In the genomic region with DNA sequence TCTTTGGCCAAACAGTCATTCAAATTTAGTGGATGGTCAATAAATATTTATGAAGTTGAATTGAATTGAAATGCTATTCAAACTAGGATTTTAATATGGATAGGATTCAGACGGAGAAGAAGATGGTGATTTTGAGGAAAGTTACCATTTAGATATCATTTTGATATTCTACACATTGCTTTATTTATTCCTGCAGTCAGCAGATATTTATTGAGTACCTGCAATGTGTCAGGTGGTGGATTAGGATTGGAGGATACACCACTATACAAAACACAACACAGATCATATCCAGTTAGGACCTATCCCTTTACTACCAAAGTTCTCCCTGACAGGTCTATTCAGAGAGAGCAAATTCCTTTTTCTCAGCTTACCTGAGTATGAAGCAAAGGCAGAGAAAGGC, we compare ENCODE assay signal across 19 cellular contexts. TPM values are rescaled to one million over a fixed set of nuclear protein-coding genes. Genes with fewer than 3 reads are reported as not detected.
DNase-seq lines count a peak whose midpoint lies in the region; ATAC-seq, FAIRE-seq and TF ChIP-seq lines count a peak whose summit lies in the region.
"Had no signal": no experiment of that assay in that cellular context is flagged by ENCODE, and none has a peak within 500 bp of the region (broad histone marks: within the 10 kb centered on the region; RNA-seq: fewer than 3 reads in every experiment).

No MANE protein-coding gene starts in this region.

- peaks cover 8% of the 10 kb centered on the region for H3K4me1 ChIP-seq in A549
- H3K4me1 ChIP-seq in IMR-90 (ENCODE audit: control insufficient read depth, insufficient read depth, low read length) = peaks cover 8% of the 10 kb centered on the region
- peaks cover 10% of the 10 kb centered on the region for H3K4me1 ChIP-seq in foreskin keratinocyte
- peaks cover 69% of the 10 kb centered on the region for H3K4me1 ChIP-seq in psoas muscle
- H3K4me1 ChIP-seq: BLaER1 had no signal

- H3K4ac ChIP-seq in IMR-90 (ENCODE audit: low read depth, low read length) = no peak overlapping the region

- no peak overlapping the region for H4K8ac ChIP-seq in IMR-90 (ENCODE audit: low read depth in 2 of 2, low read length in 2 of 2)

- H2BK120ac ChIP-seq in IMR-90 (ENCODE audit: low read depth, low read length) = no peak overlapping the region

- H2BK15ac ChIP-seq in IMR-90 (ENCODE audit: low read depth, low read length) = no peak overlapping the region

- WGBS in A549 (ENCODE audit: missing lambda C conversion rate) = 94% methylated on average over 1 of the region's 1 CpG
- WGBS in IMR-90 (ENCODE audit: extremely low coverage in 2 of 2, insufficient read length in 1 of 2), 2 experiments = 100% methylated on average over 1 of the region's 1 CpG; no CpG with 5 or more reads in 1 of the 2 experiments
- WGBS in psoas muscle, 3 donors = 94 to 100% (median 97%) methylated on average over 1 of the region's 1 CpG

- TF ChIP-seq CTCF in A549 (IDR thresholded peaks at IDR 0.05) (no peak), IMR-90 (conservative IDR thresholded peaks at IDR 0.05; ENCODE audit: low read depth, low read length) (no peak), foreskin keratinocyte (conservative IDR thresholded peaks at IDR 0.05) (no peak), psoas muscle (IDR thresholded peaks at IDR 0.05) (no peak)

- H2BK20ac ChIP-seq in IMR-90 (ENCODE audit: low read depth, low read length) = no peak overlapping the region

- CTCF ChIA-PET in A549 (lab: Yijun Ruan, JAX) = no interaction called here
- CTCF ChIA-PET in IMR-90 (lab: Yijun Ruan, JAX) = no interaction called here

- no peak overlapping the region for H4K5ac ChIP-seq in IMR-90 (ENCODE audit: low read depth, low read length)

- H3K27ac ChIP-seq in A549 (no peak overlapping the region), IMR-90 (ENCODE audit: insufficient read depth, low read length) (no peak overlapping the region), foreskin keratinocyte (no peak overlapping the region), psoas muscle (peak overlapping the region; percentile 66)
- H3K27ac ChIP-seq: BLaER1, C4-2B had no signal

- no peak for TF ChIP-seq EP300 in A549 (IDR thresholded peaks at IDR 0.05)

- H3K9ac ChIP-seq in IMR-90 (ENCODE audit: low read depth, low read length) = no peak overlapping the region
- H3K9ac ChIP-seq: BLaER1 had no signal

- H3K14ac ChIP-seq in IMR-90 (replicated peaks; ENCODE audit: low read depth, low read length) = no peak overlapping the region

- no peak overlapping the region for H4K91ac ChIP-seq in IMR-90 (ENCODE audit: insufficient read depth, low read depth, low read length)

- peaks cover 0 to 5% of the 10 kb centered on the region in 2 experiments; a peak in 1 of 4 replicates for H3K79me1 ChIP-seq in IMR-90 (ENCODE audit: low read depth in 1 of 2, low read length in 2 of 2)

- no peak overlapping the region for H2AK9ac ChIP-seq in IMR-90 (replicated peaks; ENCODE audit: low read depth, low read length, poor library complexity)

- POLR2A ChIA-PET in A549 (lab: Yijun Ruan, JAX) = no interaction called here
- POLR2A ChIA-PET in IMR-90 (lab: Charles Lee; ENCODE audit: unreplicated experiment) = no interaction called here

- H3K4me3 ChIP-seq in A549 = no peak overlapping the region
- no peak overlapping the region for H3K4me3 ChIP-seq in IMR-90 (ENCODE audit: insufficient read depth, low read depth, low read length)
- no peak overlapping the region for H3K4me3 ChIP-seq in psoas muscle
- H3K4me3 ChIP-seq: BLaER1 had no signal

- no peak overlapping the region for H3K18ac ChIP-seq in IMR-90 (ENCODE audit: low read depth, low read length)

- no peak for ATAC-seq in A549
- ATAC-seq in IMR-90 (ENCODE audit: low read depth) = no peak
- peak; percentile 8 for ATAC-seq in foreskin keratinocyte
- no peak for ATAC-seq in psoas muscle
- ATAC-seq: CD8-positive, alpha-beta T cell had no signal

- TF ChIP-seq RAD21 in A549 (conservative IDR thresholded peaks at IDR 0.05 in 1 of 2, IDR thresholded peaks at IDR 0.05 in 1 of 2) (no peak), IMR-90 (IDR thresholded peaks at IDR 0.05; ENCODE audit: low read length) (no peak)

- no TSS peak for BruUV-seq in IMR-90 (replicated peaks; lab: Mats Ljungman, UMichigan)

- no peak for DNase-seq in A549 (ENCODE audit: low read depth in 1 of 2, low spot score in 1 of 2)
- no peak for DNase-seq in IMR-90
- no peak for DNase-seq in foreskin keratinocyte
- DNase-seq in psoas muscle = no peak
- no peak for DNase-seq in NCI-H1092 (lab: John Stamatoyannopoulos, UW)
- DNase-seq in NCI-H2171 treated with DMSO at 0.1 percent for 48 hours (lab: John Stamatoyannopoulos, UW) = no peak
- no peak for DNase-seq in frontal cortex (ENCODE audit: low spot score in 2 of 2)
- DNase-seq: Caco-2; CD4-positive, CD25-positive, alpha-beta regulatory T cell; CD8-positive, alpha-beta T cell; DMS153; DND-41; GOT3; HCEC 1CT had no signal

- H3K9me1 ChIP-seq in IMR-90 (ENCODE audit: insufficient read depth, low read length) = peaks cover 4% of the 10 kb centered on the region; the same call in 1 of the 2 replicates

- H3K27me3 ChIP-seq in IMR-90 (ENCODE audit: control insufficient read depth, insufficient read depth, low read length) = no peaks in the 10 kb centered on the region
- no peaks in the 10 kb centered on the region for H3K27me3 ChIP-seq in foreskin keratinocyte
- H3K27me3 ChIP-seq in psoas muscle (ENCODE audit: insufficient read depth in 3 of 3, low read length in 2 of 3) = no peaks in the 10 kb centered on the region
- H3K27me3 ChIP-seq: BLaER1 had no signal

- no peaks in the 10 kb centered on the region for H3K36me3 ChIP-seq in IMR-90 (ENCODE audit: control insufficient read depth, insufficient read depth, low read length)
- H3K36me3 ChIP-seq in psoas muscle (ENCODE audit: insufficient read depth in 1 of 2, low read depth in 1 of 2) = no peaks in the 10 kb centered on the region

- in situ Hi-C loops in IMR-90 (cut with MboI; ENCODE audit: low sequenced_read_pairs) = no loop called here

- no peak overlapping the region for H3K56ac ChIP-seq in IMR-90 (ENCODE audit: extremely low read depth, insufficient read depth, low read length)

- no peak overlapping the region for H2AFZ ChIP-seq in IMR-90 (replicated peaks; ENCODE audit: low read length, poor library complexity)

- FAIRE-seq in A549 (lab: Jason Lieb, UNC) (no peak), frontal cortex (lab: Jason Lieb, UNC) (no peak)
- FAIRE-seq: G401.6, GM12892, H54 had no signal

- H3K23ac ChIP-seq in IMR-90 (ENCODE audit: low read depth, low read length) = no peak overlapping the region

- dilution Hi-C loops in IMR-90 (cut with HindIII; ENCODE audit: low sequenced_read_pairs, unreplicated experiment) = no loop called here

- H4K20me1 ChIP-seq in IMR-90 (ENCODE audit: insufficient read depth, low read length) = no peaks in the 10 kb centered on the region

- no peak overlapping the region for H2AK5ac ChIP-seq in IMR-90 (ENCODE audit: low read depth, low read length)

- intact Hi-C loops in IMR-90 (cut with micrococcal nuclease) = no loop called here
- intact Hi-C loops in psoas muscle (cut with DNase I) = loop anchor here in 1 of 2 donors (5.0 kb wide), 1 partner anchor 38 kb away; a partner anchor contains a TSS

- TF ChIP-seq POLR2A in A549 (IDR thresholded peaks at IDR 0.05; ENCODE audit: low read length) (no peak), IMR-90 (IDR thresholded peaks at IDR 0.05; ENCODE audit: low read depth, low read length) (no peak)

- no peaks in the 10 kb centered on the region for H3K9me3 ChIP-seq in A549
- H3K9me3 ChIP-seq in IMR-90 (ENCODE audit: control insufficient read depth, insufficient read depth, low read length) = no peaks in the 10 kb centered on the region
- no peaks in the 10 kb centered on the region for H3K9me3 ChIP-seq in psoas muscle
- H3K9me3 ChIP-seq: BLaER1, Caco-2 had no signal

- H3K4me2 ChIP-seq in A549 = no peak overlapping the region
- no peak overlapping the region for H3K4me2 ChIP-seq in IMR-90 (ENCODE audit: low read depth, low read length)
- H3K4me2 ChIP-seq: BLaER1 had no signal

- no peak overlapping the region for H2BK5ac ChIP-seq in IMR-90 (ENCODE audit: low read depth, low read length, poor library complexity, severe bottlenecking)

TF ChIP-seq in A549, 52 proteins besides CTCF, POLR2A, EP300 and RAD21:
- TF ChIP-seq, protein P1, sequence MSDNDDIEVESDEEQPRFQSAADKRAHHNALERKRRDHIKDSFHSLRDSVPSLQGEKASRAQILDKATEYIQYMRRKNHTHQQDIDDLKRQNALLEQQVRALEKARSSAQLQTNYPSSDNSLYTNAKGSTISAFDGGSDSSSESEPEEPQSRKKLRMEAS (IDR thresholded peaks at IDR 0.05) = no peak
- TF ChIP-seq MAFK (IDR thresholded peaks at IDR 0.05; ENCODE audit: partially characterized antibody) = peak; percentile 35

TF ChIP-seq in IMR-90, 13 proteins besides CTCF, POLR2A, EP300 and RAD21:
- TF ChIP-seq CHD1 (IDR thresholded peaks at IDR 0.05; ENCODE audit: low read depth, low read length) (no peak), MXI1 (IDR thresholded peaks at IDR 0.05; ENCODE audit: borderline replicate concordance, low read depth, low read length) (no peak), RCOR1 (IDR thresholded peaks at IDR 0.05; ENCODE audit: insufficient replicate concordance, low read length) (no peak), RFX5 (IDR thresholded peaks at IDR 0.05; ENCODE audit: low read depth, low read length) (no peak), MAFK (IDR thresholded peaks at IDR 0.05; ENCODE audit: low read depth, low read length) (peak; percentile 55)
TF ChIP-seq in IMR-90: peak in this region for 1.

RNA-seq across cellular contexts. Expression of a gene that starts 38.8 kb away (rescaled TPM):
- 46.3 and 59.1 TPM in 2 replicates for polyA plus RNA-seq in A549 (2011; rRNA removed)
- 15.7 and 16.9 TPM in 2 replicates for polyA plus RNA-seq in A549 (2012; cell fraction: cytosol; rRNA removed)
- polyA plus RNA-seq in A549 (2012; cell fraction: nucleus; rRNA removed) = 8.8 and 12.0 TPM in 2 replicates
- 11.2 to 11.4 TPM (median 11.3 TPM) in 3 replicates for polyA plus RNA-seq in A549 (2017; fragmentation: RNase III; extraction: RNeasy Plus Mini Kit Qiagen cat#74134 plus additional on column Dnase treatment)
- 34.2 and 39.8 TPM in 2 replicates for polyA minus RNA-seq in A549 (2011; rRNA and poly(A)+ RNA removed)
- total RNA-seq in IMR-90 (2012; rRNA removed) = 23.8 and 24.2 TPM in 2 replicates
- 18.4 and 19.6 TPM in 2 replicates for polyA plus RNA-seq in IMR-90 (2012; rRNA removed)
- 8.2 and 8.5 TPM in 2 replicates for polyA plus RNA-seq in IMR-90 (2012; cell fraction: cytosol; rRNA removed)
- polyA plus RNA-seq in IMR-90 (2012; cell fraction: nucleus; rRNA removed; ENCODE audit: low replicate concordance) = 4.3 and 13.4 TPM in 2 replicates
- 8.0 and 11.0 TPM in 2 replicates for total RNA-seq in foreskin keratinocyte
- polyA plus RNA-seq in foreskin keratinocyte = 4.4 and 4.5 TPM in 2 replicates
- 10 to 100 TPM; 48.0 to 83.4 (median 72.5) TPM for total RNA-seq in psoas muscle
- polyA plus RNA-seq in psoas muscle = 10 to 100 TPM in 2 of 3 donors, 1 to 10 TPM in 1; 3.3 to 57.3 (median 13.7) TPM
- total RNA-seq in frontal cortex = 68.9 TPM
